22 cellular contexts compared by ENCODE assay signal in genomic region chr17:70078994-70079531, GRCh38. TPM values are rescaled to one million over a fixed set of nuclear protein-coding genes. Genes with fewer than 3 reads are reported as not detected.
A peak's percentile ranks its signal among the peaks of the same experiment; 100 is the strongest.
DNase-seq lines count a peak whose midpoint lies in the region; ATAC-seq, FAIRE-seq and TF ChIP-seq lines count a peak whose summit lies in the region.
"Had no signal": no experiment of that assay in that cellular context is flagged by ENCODE, and none has a peak within 500 bp of the region (broad histone marks: within the 10 kb centered on the region; RNA-seq: fewer than 3 reads in every experiment).

No MANE protein-coding gene starts in this region.

- no peaks in the 10 kb centered on the region for H4K20me1 ChIP-seq in HepG2 (ENCODE audit: insufficient read depth, low read length)
- H4K20me1 ChIP-seq: BLaER1 had no signal

- TF ChIP-seq POLR2A in HepG2 (IDR thresholded peaks at IDR 0.05; ENCODE audit: insufficient read depth in 1 of 2, low read depth in 2 of 2, low read length in 2 of 2), result no peak
- TF ChIP-seq POLR2A in right lobe of liver (IDR thresholded peaks at IDR 0.05), result no peak

- H3K9ac ChIP-seq in HepG2 (ENCODE audit: insufficient read depth, low read depth, low read length) (no peak overlapping the region), parathyroid adenoma (no peak overlapping the region)
- H3K9ac ChIP-seq: BLaER1 had no signal

- TF ChIP-seq EP300 in HepG2 (IDR thresholded peaks at IDR 0.05; ENCODE audit: low read depth in 2 of 2, low read length in 2 of 2), result no peak
- no peak for TF ChIP-seq EP300 in HepG2 (CRISPR knock-in tag; IDR thresholded peaks at IDR 0.05; ENCODE audit: borderline replicate concordance)

- no peaks in the 10 kb centered on the region for H3K4me1 ChIP-seq in HepG2 (ENCODE audit: insufficient read depth, low read length)
- H3K4me1 ChIP-seq in right lobe of liver, result no peaks in the 10 kb centered on the region
- peaks cover 20% of the 10 kb centered on the region for H3K4me1 ChIP-seq in parathyroid adenoma

- DNase-seq in HepG2 (ENCODE audit: low spot score), result no peak
- DNase-seq in right lobe of liver, result no peak
- peak; percentile 29 for DNase-seq in fibroblast of the aortic adventitia (ENCODE audit: low read depth)
- DNase-seq in central memory CD4-positive, alpha-beta T cell, result no peak
- DNase-seq in NCI-H748 treated with DMSO at 0.1 percent for 48 hours (lab: John Stamatoyannopoulos, UW), result no peak
- DNase-seq: CD4-positive, alpha-beta memory T cell; DMS153; DMS79; GDM1; GOT3; H7 had no signal

- in situ Hi-C loops in HepG2 (cut with HindIII; ENCODE audit: extremely low pct_ligation_motif_present, low pct_unique_long_range_greater_than_20kb), result no loop called here

- no peak for TF ChIP-seq CTCF in HepG2 (CRISPR knock-in tag; IDR thresholded peaks at IDR 0.05)
- TF ChIP-seq CTCF in right lobe of liver (IDR thresholded peaks at IDR 0.05), result no peak
- TF ChIP-seq CTCF in fibroblast of the aortic adventitia (IDR thresholded peaks at IDR 0.05; ENCODE audit: insufficient read depth, low read length), result no peak
- TF ChIP-seq CTCF in parathyroid adenoma (IDR thresholded peaks at IDR 0.05), result no peak

- TF ChIP-seq RAD21 in HepG2 (CRISPR knock-in tag; IDR thresholded peaks at IDR 0.05), result no peak

- intact Hi-C loops in HepG2 (cut with micrococcal nuclease; ENCODE audit: unreplicated experiment), result no loop called here
- intact Hi-C loops in right lobe of liver (cut with DNase I), result no loop called here

- WGBS in HepG2 (ENCODE audit: low lambda C conversion rate), result 18% methylated on average over 3 of the region's 3 CpGs
- 73% methylated on average over 3 of the region's 3 CpGs for WGBS in right lobe of liver (ENCODE audit: insufficient coverage, low coverage, low lambda C conversion rate, missing lambda C conversion rate)

- POLR2A ChIA-PET in HepG2 (lab: Yijun Ruan, JAX), result no interaction called here

- no peaks in the 10 kb centered on the region for H3K79me2 ChIP-seq in HepG2 (ENCODE audit: insufficient read depth, low read length)
- H3K79me2 ChIP-seq in parathyroid adenoma, result peaks cover 59% of the 10 kb centered on the region

- CTCF ChIA-PET in HepG2 (lab: Yijun Ruan, JAX; ENCODE audit: low intra/inter-chr PET ratio, low total read pairs), result no interaction called here

- H3K4me2 ChIP-seq in HepG2 (ENCODE audit: low read depth, low read length), result no peak overlapping the region
- H3K4me2 ChIP-seq in parathyroid adenoma (ENCODE audit: low read length), result peak overlapping the region; percentile 87
- H3K4me2 ChIP-seq: BLaER1 had no signal

- no peaks in the 10 kb centered on the region for H3K27me3 ChIP-seq in HepG2 (ENCODE audit: control insufficient read depth in 1 of 2, insufficient read depth in 2 of 2, low read length in 2 of 2)
- H3K27me3 ChIP-seq in right lobe of liver, result no peaks in the 10 kb centered on the region
- H3K27me3 ChIP-seq in parathyroid adenoma (ENCODE audit: control insufficient read depth, insufficient read depth, low read length), result no peaks in the 10 kb centered on the region
- H3K27me3 ChIP-seq: BLaER1 had no signal

- H3K27ac ChIP-seq in HepG2 (ENCODE audit: extremely low read length, insufficient read depth, low read length) (no peak overlapping the region), right lobe of liver (no peak overlapping the region), parathyroid adenoma (peak overlapping the region; percentile 95)
- H3K27ac ChIP-seq: 22Rv1, BLaER1 had no signal

- ATAC-seq in HepG2 (no peak), right lobe of liver (no peak), HG02759 (IDR thresholded peaks at IDR 0.05; ENCODE audit: unreplicated experiment) (no peak)
- ATAC-seq: HCT116 had no signal

- peaks cover 71% of the 10 kb centered on the region for H3K9me3 ChIP-seq in HepG2 (ENCODE audit: low read length)
- no peaks in the 10 kb centered on the region for H3K9me3 ChIP-seq in right lobe of liver
- no peaks in the 10 kb centered on the region for H3K9me3 ChIP-seq in parathyroid adenoma (ENCODE audit: control insufficient read depth, low read length)
- H3K9me3 ChIP-seq: BLaER1 had no signal

- BruUV-seq in HepG2 (replicated peaks; lab: Mats Ljungman, UMichigan), result no TSS peak

- no peak for FAIRE-seq in HepG2 (lab: Jason Lieb, UNC)
- FAIRE-seq: GM12892, GM18507 had no signal

- H3K4me3 ChIP-seq in HepG2 (replicated peaks in 1 of 3; ENCODE audit: insufficient read depth in 1 of 3, low read depth in 2 of 3, low read length in 3 of 3) (no peak overlapping the region), right lobe of liver (no peak overlapping the region), fibroblast of the aortic adventitia (ENCODE audit: low read depth, low read length) (no peak overlapping the region), parathyroid adenoma (ENCODE audit: low read depth, low read length) (peak overlapping the region; percentile 86)
- H3K4me3 ChIP-seq: BLaER1 had no signal

- H3K36me3 ChIP-seq in HepG2 (replicated peaks in 1 of 2; ENCODE audit: control insufficient read depth in 1 of 2, insufficient read depth in 2 of 2, low read length in 2 of 2), result no peaks in the 10 kb centered on the region
- no peaks in the 10 kb centered on the region for H3K36me3 ChIP-seq in right lobe of liver
- H3K36me3 ChIP-seq in parathyroid adenoma (ENCODE audit: control insufficient read depth, insufficient read depth, low read length), result no peaks in the 10 kb centered on the region
- H3K36me3 ChIP-seq: BLaER1 had no signal

- H2AFZ ChIP-seq in HepG2 (ENCODE audit: low read length), result no peak overlapping the region
- H2AFZ ChIP-seq in parathyroid adenoma, result no peak overlapping the region

TF ChIP-seq in HepG2, 621 proteins besides CTCF, POLR2A, EP300 and RAD21:
- TF ChIP-seq POLR2G (IDR thresholded peaks at IDR 0.05; ENCODE audit: low read depth, low read length) (no peak), MAFK (conservative IDR thresholded peaks at IDR 0.05 in 1 of 2, IDR thresholded peaks at IDR 0.05 in 1 of 2; ENCODE audit: low read length in 2 of 2) (peak; percentile 78 to 87), MAFF (IDR thresholded peaks at IDR 0.05; ENCODE audit: low read depth, low read length) (peak; percentile 84), ZNF225 (CRISPR knock-in tag; IDR thresholded peaks at IDR 0.05) (no peak), ZNF296 (CRISPR knock-in tag; conservative IDR thresholded peaks at IDR 0.05) (no peak), ARNT2 (CRISPR knock-in tag; IDR thresholded peaks at IDR 0.05; ENCODE audit: low read depth) (no peak), ZNF652 (CRISPR knock-in tag; IDR thresholded peaks at IDR 0.05; ENCODE audit: borderline replicate concordance, low read depth) (no peak)

RNA-seq across cellular contexts. Expression of gene KCNJ16, which starts 4.0 kb away (rescaled TPM):
- total RNA-seq in HepG2 (2016; rRNA removed; fragmentation: Illumina TruSeq; extraction: Trizol), result not detected in 2 replicates
- not detected in 2 replicates for total RNA-seq in HepG2 (2016; cell fraction: cytosol; rRNA removed; fragmentation: Illumina TruSeq; extraction: Trizol; ENCODE audit: low read depth)
- not detected in 2 replicates for total RNA-seq in HepG2 (2016; cell fraction: insoluble cytoplasmic fraction; rRNA removed; fragmentation: Illumina TruSeq; extraction: Trizol)
- not detected in 2 replicates for total RNA-seq in HepG2 (2016; cell fraction: membrane; rRNA removed; fragmentation: Illumina TruSeq; extraction: Trizol)
- total RNA-seq in HepG2 (2016; cell fraction: nucleus; rRNA removed; fragmentation: Illumina TruSeq; extraction: Trizol), result not detected in 2 replicates
- not detected in 2 replicates for polyA plus RNA-seq in HepG2 (2011; rRNA removed)
- polyA plus RNA-seq in HepG2 (2011; cell fraction: cytosol; rRNA removed), result not detected in 2 replicates
- not detected in 2 replicates for polyA plus RNA-seq in HepG2 (2011; cell fraction: nucleus; rRNA removed)
- polyA plus RNA-seq in HepG2 (2012), result not detected in 2 replicates
- polyA plus RNA-seq in HepG2 (2016; cell fraction: cytosol; fragmentation: Illumina TruSeq; extraction: Trizol; ENCODE audit: low read depth), result not detected in 2 replicates
- not detected in 2 replicates for polyA plus RNA-seq in HepG2 (2016; cell fraction: insoluble cytoplasmic fraction; fragmentation: Illumina TruSeq; extraction: Trizol; ENCODE audit: low read depth)
- not detected in 2 replicates for polyA plus RNA-seq in HepG2 (2016; cell fraction: membrane; fragmentation: Illumina TruSeq; extraction: Trizol; ENCODE audit: low read depth)
- not detected in 2 replicates for polyA plus RNA-seq in HepG2 (2016; cell fraction: nucleus; fragmentation: Illumina TruSeq; extraction: Trizol; ENCODE audit: insufficient read depth, low read depth)
- 0.98 TPM in 1 of 2 replicates, not detected in the other for polyA minus RNA-seq in HepG2 (2011; rRNA and poly(A)+ RNA removed; ENCODE audit: low replicate concordance)
- polyA minus RNA-seq in HepG2 (2011; cell fraction: cytosol; rRNA and poly(A)+ RNA removed), result not detected in 2 replicates
- polyA minus RNA-seq in HepG2 (2011; cell fraction: nucleus; rRNA and poly(A)+ RNA removed), result not detected in 2 replicates
- total RNA-seq in right lobe of liver, result 1 to 10 TPM in 2 of 6 experiments, under 1 TPM in 4; 0.07 to 2.1 (median 0.85) TPM
- not detected in 2 replicates for total RNA-seq in fibroblast of the aortic adventitia (ENCODE audit: low replicate concordance)
- total RNA-seq: A673; CD4-positive, alpha-beta memory T cell; Daoy had no signal
- polyA plus RNA-seq: AG04450; CD14-positive monocyte; CD4-positive, alpha-beta memory T cell had no signal
